ENCODE assay signal across 21 cellular contexts in genomic region chr15:51781506-51781905, GRCh38. TPM values are rescaled to one million over a fixed set of nuclear protein-coding genes. Genes with fewer than 3 reads are reported as not detected.
A peak's percentile ranks its signal among the peaks of the same experiment; 100 is the strongest.
DNase-seq lines count a peak whose midpoint lies in the region; ATAC-seq lines count a peak whose summit lies in the region.
"Had no signal": no experiment of that assay in that cellular context is flagged by ENCODE, and none has a peak within 500 bp of the region (broad histone marks: within the 10 kb centered on the region; RNA-seq: fewer than 3 reads in every experiment).

No MANE protein-coding gene starts in this region.

- peak; percentile 61 for ATAC-seq in activated CD4-positive, alpha-beta T cell treated with anti-CD3 and anti-CD28 coated beads for 36 hours
- peak; percentile 39 for ATAC-seq in stimulated activated naive CD8-positive, alpha-beta T cell treated with anti-CD3 and anti-CD28 coated beads, Interleukin-15, amount 100 ng/mL, for 72 hours
- no peak for ATAC-seq in stimulated activated naive CD8-positive, alpha-beta T cell treated with anti-CD3 and anti-CD28 coated beads, Interleukin-15, Interleukin-2, amounts not matched to agents 100 U/mL and 50 U/mL, for 24 hours
- peak; percentile 40 for ATAC-seq in stimulated activated effector memory CD8-positive, alpha-beta T cell treated with anti-CD3 and anti-CD28 coated beads, Interleukin-12 subunit alpha, Interleukin-12 subunit beta, amount 100 ng/mL, for 72 hours
- ATAC-seq: A549, HCT116 had no signal

- no peak overlapping the region for H3K4me3 ChIP-seq in H7 (ENCODE audit: insufficient read depth, low read depth, low read length)
- H3K4me3 ChIP-seq: A549; BLaER1 treated with 17β-estradiol and CSF1 and Interleukin-3, amounts not matched to agents 10 nM and 100 nM; GM23248 had no signal

- POLR2A ChIA-PET in activated CD4-positive, alpha-beta T cell treated with anti-CD3 and anti-CD28 coated beads for 36 hours (lab: Charles Lee): no interaction called here

- intact Hi-C loops in activated CD4-positive, alpha-beta T cell treated with anti-CD3 and anti-CD28 coated beads for 36 hours (cut with DNase I, micrococcal nuclease): no loop called here

- peaks cover 3% of the 10 kb centered on the region for H3K4me1 Mint-ChIP-seq in activated CD4-positive, alpha-beta T cell treated with anti-CD3 and anti-CD28 coated beads for 36 hours
- peaks cover under 1% of the 10 kb centered on the region for H3K4me1 Mint-ChIP-seq in stimulated activated naive CD8-positive, alpha-beta T cell treated with anti-CD3 and anti-CD28 coated beads, Interleukin-15, amount 100 ng/mL, for 72 hours
- H3K4me1 Mint-ChIP-seq in stimulated activated effector memory CD8-positive, alpha-beta T cell treated with anti-CD3 and anti-CD28 coated beads, Interleukin-12 subunit alpha, Interleukin-12 subunit beta, amount 100 ng/mL, for 72 hours: peaks cover 4% of the 10 kb centered on the region

- H3K9me3 Mint-ChIP-seq in activated CD4-positive, alpha-beta T cell treated with anti-CD3 and anti-CD28 coated beads for 36 hours (ENCODE audit: low read depth): no peaks in the 10 kb centered on the region
- H3K9me3 Mint-ChIP-seq in stimulated activated naive CD8-positive, alpha-beta T cell treated with anti-CD3 and anti-CD28 coated beads, Interleukin-15, amount 100 ng/mL, for 72 hours: no peaks in the 10 kb centered on the region
- H3K9me3 Mint-ChIP-seq in stimulated activated effector memory CD8-positive, alpha-beta T cell treated with anti-CD3 and anti-CD28 coated beads, Interleukin-12 subunit alpha, Interleukin-12 subunit beta, amount 100 ng/mL, for 72 hours: no peaks in the 10 kb centered on the region
- H3K9me3 Mint-ChIP-seq: CD4-positive, alpha-beta T cell; CD8-positive, alpha-beta memory T cell had no signal

- H3K36me3 ChIP-seq in H7 (replicated peaks; ENCODE audit: control insufficient read depth, insufficient read depth, low read length): no peaks in the 10 kb centered on the region

- H3K4me3 Mint-ChIP-seq in activated CD4-positive, alpha-beta T cell treated with anti-CD3 and anti-CD28 coated beads for 36 hours: no peak overlapping the region
- no peak overlapping the region for H3K4me3 Mint-ChIP-seq in stimulated activated naive CD8-positive, alpha-beta T cell treated with anti-CD3 and anti-CD28 coated beads, Interleukin-15, amount 100 ng/mL, for 72 hours
- no peak overlapping the region for H3K4me3 Mint-ChIP-seq in stimulated activated effector memory CD8-positive, alpha-beta T cell treated with anti-CD3 and anti-CD28 coated beads, Interleukin-12 subunit alpha, Interleukin-12 subunit beta, amount 100 ng/mL, for 72 hours
- H3K4me3 Mint-ChIP-seq: CD14-positive monocyte; CD4-positive, alpha-beta T cell; CD8-positive, alpha-beta memory T cell; H9 had no signal

- no peaks in the 10 kb centered on the region for H3K27me3 Mint-ChIP-seq in activated CD4-positive, alpha-beta T cell treated with anti-CD3 and anti-CD28 coated beads for 36 hours
- no peaks in the 10 kb centered on the region for H3K27me3 Mint-ChIP-seq in stimulated activated naive CD8-positive, alpha-beta T cell treated with anti-CD3 and anti-CD28 coated beads, Interleukin-15, amount 100 ng/mL, for 72 hours
- H3K27me3 Mint-ChIP-seq: CD4-positive, alpha-beta T cell; CD8-positive, alpha-beta memory T cell had no signal

- no peak overlapping the region for H3K27ac Mint-ChIP-seq in activated CD4-positive, alpha-beta T cell treated with anti-CD3 and anti-CD28 coated beads for 36 hours
- no peak overlapping the region for H3K27ac Mint-ChIP-seq in stimulated activated naive CD8-positive, alpha-beta T cell treated with anti-CD3 and anti-CD28 coated beads, Interleukin-15, amount 100 ng/mL, for 72 hours
- no peak overlapping the region for H3K27ac Mint-ChIP-seq in stimulated activated effector memory CD8-positive, alpha-beta T cell treated with anti-CD3 and anti-CD28 coated beads, Interleukin-12 subunit alpha, Interleukin-12 subunit beta, amount 100 ng/mL, for 72 hours
- H3K27ac Mint-ChIP-seq: CD14-positive monocyte; CD4-positive, alpha-beta T cell; H9 had no signal

- H3K36me3 Mint-ChIP-seq in activated CD4-positive, alpha-beta T cell treated with anti-CD3 and anti-CD28 coated beads for 36 hours (ENCODE audit: low read depth): peaks cover 25% of the 10 kb centered on the region
- H3K36me3 Mint-ChIP-seq in stimulated activated effector memory CD8-positive, alpha-beta T cell treated with anti-CD3 and anti-CD28 coated beads, Interleukin-12 subunit alpha, Interleukin-12 subunit beta, amount 100 ng/mL, for 72 hours: peaks cover 21% of the 10 kb centered on the region

- CTCF ChIA-PET in activated CD4-positive, alpha-beta T cell treated with anti-CD3 and anti-CD28 coated beads for 36 hours (lab: Charles Lee): interaction anchor here (1.0 to 1.7 kb wide), 4 partner anchors 12 to 137 kb away, joined by 3 to 19 read pairs (median 4); no protein-coding TSS in a partner anchor

- peak; percentile 15 for DNase-seq in activated CD4-positive, alpha-beta T cell treated with anti-CD3 and anti-CD28 coated beads for 36 hours
- DNase-seq in activated CD4-positive, alpha-beta T cell treated with anti-CD3 and anti-CD28 coated beads, Interleukin-2, amount 50 U/mL, for 4 hours: no peak
- no peak for DNase-seq in stimulated activated naive CD8-positive, alpha-beta T cell treated with anti-CD3 and anti-CD28 coated beads, Interleukin-15, amount 100 ng/mL, for 72 hours
- no peak for DNase-seq in stimulated activated naive CD8-positive, alpha-beta T cell treated with anti-CD3 and anti-CD28 coated beads, Interleukin-15, Interleukin-2, amounts not matched to agents 100 U/mL and 50 U/mL, for 24 hours
- no peak for DNase-seq in stimulated activated effector memory CD8-positive, alpha-beta T cell treated with anti-CD3 and anti-CD28 coated beads, Interleukin-12 subunit alpha, Interleukin-12 subunit beta, amount 100 ng/mL, for 72 hours (ENCODE audit: low spot score in 2 of 2)
- DNase-seq in activated CD4-positive, CD25-positive, alpha-beta regulatory T cell treated with anti-CD3 and anti-CD28 coated beads, Interleukin-2, amount 50 U/mL, for 72 hours: no peak
- DNase-seq in H7: no peak
- DNase-seq: 8988T; ACHN; AML-193; BE2C; CD4-positive, alpha-beta T cell; CD8-positive, alpha-beta memory T cell; DMS 273 treated with DMSO at 0.1 percent for 48 hours; DND-41; GM23248; H9 had no signal

- no peaks in the 10 kb centered on the region for H3K27me3 ChIP-seq in H7 (ENCODE audit: control insufficient read depth, insufficient read depth, low read length)
- H3K27me3 ChIP-seq: BE2C; BLaER1 treated with 17β-estradiol and CSF1 and Interleukin-3, amounts not matched to agents 10 nM and 100 nM had no signal

RNA-seq across cellular contexts. Expression of gene TMOD2, which starts 30.1 kb away (rescaled TPM):
- total RNA-seq in activated CD4-positive, alpha-beta T cell treated with anti-CD3 and anti-CD28 coated beads for 36 hours: 1 to 10 TPM; 5.4 to 6.9 TPM
- 1.2 and 1.3 TPM in 2 replicates for total RNA-seq in H7 (2014; rRNA removed; shearing (Covaris generic))

RNA-seq across cellular contexts. Expression of gene LYSMD2, which starts 44.1 kb away (rescaled TPM):
- 10 to 100 TPM; 19.1 to 20.1 TPM for total RNA-seq in activated CD4-positive, alpha-beta T cell treated with anti-CD3 and anti-CD28 coated beads for 36 hours
- 1.2 and 1.5 TPM in 2 replicates for total RNA-seq in H7 (2014; rRNA removed; shearing (Covaris generic))

RNA-seq across cellular contexts. Expression of gene TMOD3, which starts 47.9 kb away (rescaled TPM):
- 10 to 100 TPM; 52.4 to 55.7 TPM for total RNA-seq in activated CD4-positive, alpha-beta T cell treated with anti-CD3 and anti-CD28 coated beads for 36 hours
- 28.4 and 35.6 TPM in 2 replicates for total RNA-seq in H7 (2014; rRNA removed; shearing (Covaris generic))
